ENCODE assay signal across 9 cellular contexts in the genomic region with DNA sequence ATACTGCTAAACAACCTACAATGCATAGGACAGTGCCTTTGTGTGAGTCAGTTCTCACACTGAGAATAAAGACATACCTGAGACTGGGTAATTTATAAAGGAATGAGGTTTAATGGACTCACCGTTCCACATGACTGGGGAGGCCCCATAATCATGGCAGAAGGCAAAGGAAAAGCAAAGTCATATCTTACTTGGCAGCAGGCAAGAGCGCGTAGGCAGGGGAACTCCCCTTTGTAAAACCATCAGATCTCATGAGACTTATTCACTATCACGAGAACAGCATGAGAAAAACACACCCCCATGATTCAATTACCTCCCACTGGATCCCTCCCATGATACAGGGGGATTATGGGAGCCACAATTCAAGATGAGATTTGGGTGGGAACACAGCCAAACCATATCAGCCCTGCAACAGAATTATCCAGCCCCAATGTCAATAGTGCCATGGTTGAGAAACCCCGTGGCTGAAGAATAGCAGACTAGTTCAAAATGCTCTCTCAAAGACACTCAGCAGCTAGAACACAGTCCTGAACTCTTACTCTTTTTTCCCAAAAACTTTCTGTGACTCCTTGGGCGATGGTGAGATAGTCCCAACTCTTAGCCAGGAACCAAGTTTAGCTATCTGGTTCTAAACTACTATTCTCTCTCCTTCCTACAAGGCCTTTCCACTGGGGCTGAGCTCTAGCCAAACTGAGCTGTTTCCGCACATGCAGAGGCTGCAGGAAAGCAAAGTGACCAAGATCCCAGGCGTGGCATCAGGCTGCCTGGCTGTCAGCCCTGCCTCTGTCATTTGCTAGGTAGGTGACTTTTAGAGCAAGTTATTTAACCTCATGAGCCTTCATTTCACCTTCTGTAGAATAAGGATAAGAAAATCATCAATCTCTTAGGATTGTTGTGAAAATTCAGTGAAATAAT. TPM values are rescaled to one million over a fixed set of nuclear protein-coding genes. Genes with fewer than 3 reads are reported as not detected.
DNase-seq lines count a peak whose midpoint lies in the region; ATAC-seq, FAIRE-seq and TF ChIP-seq lines count a peak whose summit lies in the region.
"Had no signal": no experiment of that assay in that cellular context is flagged by ENCODE, and none has a peak within 500 bp of the region (broad histone marks: within the 10 kb centered on the region; RNA-seq: fewer than 3 reads in every experiment).

No MANE protein-coding gene starts in this region.

- H3K4me1 Mint-ChIP-seq in T-helper 2 cell treated with Interferon-gamma antibody and Interleukin-4, amounts not matched to agents 5 μg/mL and 100 μg/mL, for 36 hours (ENCODE audit: low read depth), result no peaks in the 10 kb centered on the region

- DNase-seq in T-helper 2 cell treated with Interferon-gamma antibody and Interleukin-4, amounts not matched to agents 5 μg/mL and 100 μg/mL, for 36 hours (ENCODE audit: low spot score), result peak; percentile 7
- DNase-seq in T-helper 2 cell (no peak), bronchial epithelial cell (ENCODE audit: low read depth) (peak; percentile 89), NCI-H1694 (lab: John Stamatoyannopoulos, UW) (no peak), AG08396 (ENCODE audit: low spot score) (no peak)
- peak; percentile 13 to 14 for DNase-seq in stimulated activated CD4-positive, alpha-beta T cell treated with anti-CD3 and anti-CD28 coated beads, Interleukin-15, amount 100 ng/mL, for 48 hours (ENCODE audit: low read depth in 2 of 2)

- no peaks in the 10 kb centered on the region for H3K27me3 ChIP-seq in bronchial epithelial cell (ENCODE audit: control insufficient read depth, insufficient read depth, low read length)

- H3K36me3 ChIP-seq in bronchial epithelial cell (ENCODE audit: control insufficient read depth, insufficient read depth, low read length), result peaks cover 30% of the 10 kb centered on the region

- no peak for TF ChIP-seq CTCF in bronchial epithelial cell (IDR thresholded peaks at IDR 0.05; ENCODE audit: insufficient read depth, low read length, severe bottlenecking)

- no peaks in the 10 kb centered on the region for H3K9me3 Mint-ChIP-seq in T-helper 2 cell treated with Interferon-gamma antibody and Interleukin-4, amounts not matched to agents 5 μg/mL and 100 μg/mL, for 36 hours

- FAIRE-seq in bronchial epithelial cell (lab: Jason Lieb, UNC), result no peak
- FAIRE-seq: A204.1 had no signal

- H3K4me3 ChIP-seq in bronchial epithelial cell (ENCODE audit: low read depth, low read length), result no peak overlapping the region

- H3K4me3 Mint-ChIP-seq in T-helper 2 cell treated with Interferon-gamma antibody and Interleukin-4, amounts not matched to agents 5 μg/mL and 100 μg/mL, for 36 hours, result no peak overlapping the region

- no peak overlapping the region for H3K27ac Mint-ChIP-seq in T-helper 2 cell treated with Interferon-gamma antibody and Interleukin-4, amounts not matched to agents 5 μg/mL and 100 μg/mL, for 36 hours

- peak; percentile 71 for ATAC-seq in HG02852 (IDR thresholded peaks at IDR 0.05; ENCODE audit: unreplicated experiment)
- ATAC-seq in HG03280 (IDR thresholded peaks at IDR 0.05; ENCODE audit: unreplicated experiment), result no peak

- H3K36me3 Mint-ChIP-seq in T-helper 2 cell treated with Interferon-gamma antibody and Interleukin-4, amounts not matched to agents 5 μg/mL and 100 μg/mL, for 36 hours (ENCODE audit: low read depth), result no peaks in the 10 kb centered on the region

- H3K27me3 Mint-ChIP-seq in T-helper 2 cell treated with Interferon-gamma antibody and Interleukin-4, amounts not matched to agents 5 μg/mL and 100 μg/mL, for 36 hours (ENCODE audit: low read depth), result peaks cover 3% of the 10 kb centered on the region

RNA-seq across cellular contexts. Expression of gene FAT2, which starts 21.7 kb away (rescaled TPM):
- 34.2 and 62.6 TPM in 2 replicates for total RNA-seq in bronchial epithelial cell

Comparison
In these comparisons a context has a peak if more than half of its experiments do, and no peak if none do; other contexts are left out.
1. DNase-seq: peak in T-helper 2 cell treated with Interferon-gamma antibody and Interleukin-4, amounts not matched to agents 5 μg/mL and 100 μg/mL, for 36 hours (single experiment), bronchial epithelial cell (single experiment) and stimulated activated CD4-positive, alpha-beta T cell treated with anti-CD3 and anti-CD28 coated beads, Interleukin-15, amount 100 ng/mL, for 48 hours (2 of 2); none in T-helper 2 cell (0 of 5), NCI-H1694 (single experiment) and AG08396 (single experiment).